21 cellular contexts compared by ENCODE assay signal in the genomic region with DNA sequence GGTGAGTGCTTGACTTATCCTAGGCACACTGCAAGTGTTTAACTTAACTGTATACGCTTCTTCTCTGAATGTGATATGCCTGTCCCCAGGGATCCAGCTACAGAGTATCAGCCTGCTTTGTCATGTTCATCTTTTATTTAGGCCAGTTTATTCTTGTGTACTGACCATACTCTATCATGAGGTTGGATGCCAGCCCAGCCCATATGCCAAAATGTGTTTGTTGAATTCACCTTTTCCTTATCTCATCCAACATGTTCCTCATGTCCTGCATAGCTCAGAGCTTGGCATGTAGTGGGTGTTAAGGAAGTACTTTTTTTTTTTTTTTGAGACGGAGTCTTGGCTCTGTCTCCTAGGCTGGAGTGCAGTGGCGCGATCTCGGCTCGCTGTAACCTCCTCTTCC.
"Had no signal": no experiment of that assay in that cellular context is flagged by ENCODE, and none has a peak within 500 bp of the region (broad histone marks: within the 10 kb centered on the region; RNA-seq: fewer than 3 reads in every experiment).

No MANE protein-coding gene starts in this region.

- H3K27ac ChIP-seq: brain microvascular endothelial cell, cardiac muscle cell, KMS-11, SJCRH30 had no signal

- H3K4me2 ChIP-seq: KMS-11 had no signal

- H3K4me3 ChIP-seq: cardiac muscle cell, MG63, SJCRH30 had no signal

- H3K36me3 ChIP-seq: brain microvascular endothelial cell, cardiac muscle cell, MG63, SJCRH30 had no signal

- H3K9me3 ChIP-seq: MG63, SJCRH30 had no signal

- H3K4me1 ChIP-seq: SJCRH30 had no signal

- H3K27me3 ChIP-seq: brain microvascular endothelial cell, cardiac muscle cell, MG63, SJCRH30 had no signal

- DNase-seq: activated CD4-positive, alpha-beta T cell treated with anti-CD3 and anti-CD28 coated beads for 4 hours; activated CD8-positive, alpha-beta memory T cell treated with anti-CD3 and anti-CD28 coated beads, Interleukin-2, amount 50 U/mL, for 4 hours; activated CD8-positive, alpha-beta T cell treated with anti-CD3 and anti-CD28 coated beads for 36 hours; activated gamma-delta T cell treated with Interleukin-2 at 50 U/mL for 16 hours; activated naive CD4-positive, alpha-beta T cell treated with anti-CD3 and anti-CD28 coated beads, Interleukin-2, amount 10 ng/mL, durations not matched to agents 7 days and 5 days; activated naive CD8-positive, alpha-beta T cell treated with anti-CD3 and anti-CD28 coated beads for 36 hours; activated T-cell treated with anti-CD3 and anti-CD28 coated beads, Interleukin-2, amount 50 U/mL, for 72 hours; brain microvascular endothelial cell; MG63; MV-4-11; NCI-H1092 treated with DMSO at 0.1 percent for 48 hours; NCI-H1417 treated with DMSO at 0.1 percent for 48 hours; NCI-H1694; NCI-H2081; NCI-H2171; NCI-H446; NCI-H524; NCI-H748 treated with DMSO at 0.1 percent for 48 hours; SJCRH30 had no signal

- H3K9ac ChIP-seq: KMS-11 had no signal
